In the genomic region with DNA sequence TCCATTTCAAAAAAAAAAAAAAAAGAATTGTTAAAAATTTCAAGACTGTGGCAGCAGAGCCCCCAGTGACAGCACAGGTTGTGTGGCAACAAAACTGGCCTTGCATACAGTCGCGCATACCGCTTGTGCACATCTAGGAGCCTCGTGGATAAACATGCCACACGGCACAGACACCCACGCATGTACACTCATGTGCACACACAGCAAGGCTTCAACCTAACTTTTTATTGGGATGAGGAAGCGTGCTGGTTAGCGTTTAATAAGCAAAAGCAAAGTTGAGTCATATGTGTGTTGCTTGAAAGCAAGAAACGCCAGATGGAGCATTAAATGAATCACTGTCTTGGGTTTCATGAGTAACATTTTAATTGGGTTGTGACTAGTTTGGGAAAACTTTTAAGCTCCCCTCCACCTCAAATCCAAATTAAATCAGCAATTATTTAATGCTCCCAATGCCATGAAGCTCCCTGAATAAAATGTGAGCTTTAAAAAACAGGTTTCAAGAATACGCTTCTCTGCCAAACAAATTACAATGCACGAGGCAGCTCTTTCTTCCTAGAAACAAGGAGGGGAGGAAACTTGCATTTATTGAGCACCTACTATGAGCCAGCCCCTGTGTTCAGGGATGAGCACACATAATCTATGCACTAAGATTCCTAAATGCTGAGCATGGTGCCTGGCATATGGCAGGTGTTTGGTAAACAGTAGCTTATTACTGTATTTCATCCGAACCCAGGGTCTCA, we compare ENCODE assay signal across 9 cellular contexts. TPM values are rescaled to one million over a fixed set of nuclear protein-coding genes. Genes with fewer than 3 reads are reported as not detected.
DNase-seq lines count a peak whose midpoint lies in the region; ATAC-seq and TF ChIP-seq lines count a peak whose summit lies in the region.
"Had no signal": no experiment of that assay in that cellular context is flagged by ENCODE, and none has a peak within 500 bp of the region (broad histone marks: within the 10 kb centered on the region; RNA-seq: fewer than 3 reads in every experiment).

No MANE protein-coding gene starts in this region.

- peak overlapping the region; percentile 89; the same call in 1 of the 2 replicates for H3K23ac ChIP-seq in IMR-90 (ENCODE audit: low read depth, low read length)

- H3K27me3 ChIP-seq in IMR-90 (ENCODE audit: control insufficient read depth, insufficient read depth, low read length) = no peaks in the 10 kb centered on the region
- H3K27me3 ChIP-seq in muscle layer of duodenum (ENCODE audit: low read depth, low read length) = no peaks in the 10 kb centered on the region
- peaks cover 20% of the 10 kb centered on the region for H3K27me3 ChIP-seq in CD4-positive, alpha-beta memory T cell (ENCODE audit: insufficient read depth, low read length)

- WGBS in IMR-90 (ENCODE audit: extremely low coverage in 2 of 2, insufficient read length in 1 of 2), 2 experiments = 20% methylated on average over 1 of the region's 12 CpGs; no CpG with 5 or more reads in 1 of the 2 experiments

- H4K91ac ChIP-seq in IMR-90 (ENCODE audit: insufficient read depth, low read depth, low read length) = peak overlapping the region; percentile 96

- peak overlapping the region; percentile 94 for H2BK5ac ChIP-seq in IMR-90 (ENCODE audit: low read depth, low read length, poor library complexity, severe bottlenecking)

- H3K9me1 ChIP-seq in IMR-90 (ENCODE audit: insufficient read depth, low read length) = peaks cover 31% of the 10 kb centered on the region

- DNase-seq in AG08395 (ENCODE audit: low spot score) = peak; percentile 80
- DNase-seq in IMR-90 = peak; percentile 99
- peak; percentile 29 for DNase-seq in chondrocyte (ENCODE audit: low spot score)
- DNase-seq in CD4-positive, alpha-beta memory T cell = no peak
- DNase-seq in G401 (ENCODE audit: low spot score) = no peak
- DNase-seq in glutamatergic neuron = no peak
- DNase-seq: DMS79 had no signal

- H3K79me1 ChIP-seq in IMR-90 (ENCODE audit: low read depth in 1 of 2, low read length in 2 of 2) = peaks cover 0 to 16% of the 10 kb centered on the region in 2 experiments; a peak in 2 of 4 replicates

- H3K4me1 Mint-ChIP-seq in chondrocyte (ENCODE audit: low read depth) = peaks cover 68% of the 10 kb centered on the region
- H3K4me1 Mint-ChIP-seq in CD4-positive, alpha-beta memory T cell = peaks cover 4 to 10% (median 5%) of the 10 kb centered on the region in 4 donors
- H3K4me1 Mint-ChIP-seq in glutamatergic neuron (ENCODE audit: low read depth, unreplicated experiment) = peaks cover 11% of the 10 kb centered on the region

- H2AK5ac ChIP-seq in IMR-90 (ENCODE audit: low read depth, low read length) = peak overlapping the region; percentile 96

- TF ChIP-seq POLR2A in IMR-90 (IDR thresholded peaks at IDR 0.05; ENCODE audit: low read depth, low read length) = no peak; the same call in 1 of the 2 replicates

- no peaks in the 10 kb centered on the region for H3K9me3 ChIP-seq in IMR-90 (ENCODE audit: control insufficient read depth, insufficient read depth, low read length)
- no peaks in the 10 kb centered on the region for H3K9me3 ChIP-seq in muscle layer of duodenum (ENCODE audit: control insufficient read depth in 1 of 2, low read length in 2 of 2)
- H3K9me3 ChIP-seq in CD4-positive, alpha-beta memory T cell (ENCODE audit: control insufficient read depth in 1 of 2, low read length in 2 of 2) = no peaks in the 10 kb centered on the region

- POLR2A ChIA-PET in IMR-90 (lab: Charles Lee; ENCODE audit: unreplicated experiment) = interaction anchor here (0.9 kb wide), 1 partner anchor 12 kb away, joined by 3 read pairs; no protein-coding TSS in a partner anchor
- POLR2A ChIA-PET in CD4-positive, alpha-beta memory T cell (lab: Charles Lee; ENCODE audit: partially characterized antibody) = no interaction called here

- TF ChIP-seq CTCF in IMR-90 (conservative IDR thresholded peaks at IDR 0.05; ENCODE audit: low read depth, low read length) = no peak
- TF ChIP-seq CTCF in chondrocyte (IDR thresholded peaks at IDR 0.05) = peak; percentile 21
- no peak for TF ChIP-seq CTCF in glutamatergic neuron (IDR thresholded peaks at IDR 0.05; ENCODE audit: partially characterized antibody, unreplicated experiment)

- H4K20me1 ChIP-seq in IMR-90 (ENCODE audit: insufficient read depth, low read length) = peaks cover 4% of the 10 kb centered on the region; the same call in 1 of the 2 replicates

- H2AK9ac ChIP-seq in IMR-90 (replicated peaks; ENCODE audit: low read depth, low read length, poor library complexity) = peak overlapping the region; percentile 8

- H3K27ac Mint-ChIP-seq in chondrocyte (ENCODE audit: unreplicated experiment) (peak overlapping the region; percentile 76), glutamatergic neuron (ENCODE audit: unreplicated experiment) (no peak overlapping the region)
- H3K27ac Mint-ChIP-seq in CD4-positive, alpha-beta memory T cell = no peak overlapping the region

- no peak overlapping the region for H3K4me3 ChIP-seq in IMR-90 (ENCODE audit: insufficient read depth, low read depth, low read length)
- H3K4me3 ChIP-seq in muscle layer of duodenum (ENCODE audit: low read depth in 1 of 2, low read length in 2 of 2) = no peak overlapping the region
- H3K4me3 ChIP-seq in CD4-positive, alpha-beta memory T cell (ENCODE audit: low read length in 2 of 2) = no peak overlapping the region

- peak overlapping the region; percentile 22; the same call in 1 of the 2 replicates for H3K9ac ChIP-seq in IMR-90 (ENCODE audit: low read depth, low read length)

- dilution Hi-C loops in IMR-90 (cut with HindIII; ENCODE audit: low sequenced_read_pairs, unreplicated experiment) = no loop called here

- TF ChIP-seq RAD21 in IMR-90 (IDR thresholded peaks at IDR 0.05; ENCODE audit: low read length) = no peak

- CTCF ChIA-PET in IMR-90 (lab: Yijun Ruan, JAX) = interaction anchor here (0.9 kb wide), 1 partner anchor 154 kb away, joined by 3 read pairs; a partner anchor contains a TSS
- CTCF ChIA-PET in CD4-positive, alpha-beta memory T cell (lab: Charles Lee; ENCODE audit: partially characterized antibody) = no interaction called here

- H3K18ac ChIP-seq in IMR-90 (ENCODE audit: low read depth, low read length) = peak overlapping the region; percentile 81

- no TSS peak for BruUV-seq in IMR-90 (replicated peaks; lab: Mats Ljungman, UMichigan)

- peak overlapping the region; percentile 91 for H2BK20ac ChIP-seq in IMR-90 (ENCODE audit: low read depth, low read length)

- H3K27ac ChIP-seq in IMR-90 (ENCODE audit: insufficient read depth, low read length) (peak overlapping the region; percentile 88), muscle layer of duodenum (ENCODE audit: low read length) (peak overlapping the region; percentile 64)
- H3K27ac ChIP-seq in CD4-positive, alpha-beta memory T cell (ENCODE audit: low read depth, low read length) = no peak overlapping the region

- peaks cover 57% of the 10 kb centered on the region for H3K4me1 ChIP-seq in IMR-90 (ENCODE audit: control insufficient read depth, insufficient read depth, low read length)
- peaks cover 13 to 49% of the 10 kb centered on the region in 2 donors for H3K4me1 ChIP-seq in muscle layer of duodenum (ENCODE audit: control insufficient read depth in 1 of 2, insufficient read depth in 2 of 2, low read length in 2 of 2)
- no peaks in the 10 kb centered on the region for H3K4me1 ChIP-seq in CD4-positive, alpha-beta memory T cell (ENCODE audit: insufficient read depth, low read length)

- no peaks in the 10 kb centered on the region for H3K36me3 ChIP-seq in IMR-90 (ENCODE audit: control insufficient read depth, insufficient read depth, low read length)
- H3K36me3 ChIP-seq in muscle layer of duodenum (ENCODE audit: control insufficient read depth in 1 of 2, insufficient read depth in 2 of 2, low read length in 2 of 2) = no peaks in the 10 kb centered on the region
- no peaks in the 10 kb centered on the region for H3K36me3 ChIP-seq in CD4-positive, alpha-beta memory T cell (ENCODE audit: insufficient read depth, low read length)

- H3K4ac ChIP-seq in IMR-90 (ENCODE audit: low read depth, low read length) = peak overlapping the region; percentile 96

- H2BK120ac ChIP-seq in IMR-90 (ENCODE audit: low read depth, low read length) = peak overlapping the region; percentile 99

- H3K4me3 Mint-ChIP-seq in chondrocyte (ENCODE audit: unreplicated experiment) (no peak overlapping the region), glutamatergic neuron (ENCODE audit: unreplicated experiment) (no peak overlapping the region)
- no peak overlapping the region for H3K4me3 Mint-ChIP-seq in CD4-positive, alpha-beta memory T cell

- H3K27me3 Mint-ChIP-seq in chondrocyte (ENCODE audit: low read depth) = no peaks in the 10 kb centered on the region
- peaks cover 18 to 26% of the 10 kb centered on the region in 2 donors for H3K27me3 Mint-ChIP-seq in CD4-positive, alpha-beta memory T cell
- peaks cover 4% of the 10 kb centered on the region for H3K27me3 Mint-ChIP-seq in glutamatergic neuron (ENCODE audit: unreplicated experiment)

- in situ Hi-C loops in IMR-90 (cut with MboI; ENCODE audit: low sequenced_read_pairs) (no loop called here), G401 (cut with HindIII; ENCODE audit: low sequenced_read_pairs) (no loop called here)

- peak overlapping the region; percentile 95 for H3K14ac ChIP-seq in IMR-90 (replicated peaks; ENCODE audit: low read depth, low read length)

- H3K36me3 Mint-ChIP-seq in chondrocyte (ENCODE audit: low read depth) = no peaks in the 10 kb centered on the region
- no peaks in the 10 kb centered on the region for H3K36me3 Mint-ChIP-seq in CD4-positive, alpha-beta memory T cell
- H3K36me3 Mint-ChIP-seq in glutamatergic neuron (ENCODE audit: unreplicated experiment) = no peaks in the 10 kb centered on the region

- peak overlapping the region; percentile 86 to 89 for H4K8ac ChIP-seq in IMR-90 (ENCODE audit: low read depth in 2 of 2, low read length in 2 of 2)

- H4K5ac ChIP-seq in IMR-90 (ENCODE audit: low read depth, low read length) = peak overlapping the region; percentile 82

- peak overlapping the region; percentile 89 for H2BK15ac ChIP-seq in IMR-90 (ENCODE audit: low read depth, low read length)

- H3K56ac ChIP-seq in IMR-90 (ENCODE audit: extremely low read depth, insufficient read depth, low read length) = peak overlapping the region; percentile 78

- H3K9me3 Mint-ChIP-seq in chondrocyte (ENCODE audit: low read depth) (no peaks in the 10 kb centered on the region), glutamatergic neuron (ENCODE audit: unreplicated experiment) (peaks cover 2% of the 10 kb centered on the region)
- no peaks in the 10 kb centered on the region for H3K9me3 Mint-ChIP-seq in CD4-positive, alpha-beta memory T cell

- peak overlapping the region; percentile 31; the same call in 1 of the 2 replicates for H3K4me2 ChIP-seq in IMR-90 (ENCODE audit: low read depth, low read length)

- peak overlapping the region; percentile 77 for H2AFZ ChIP-seq in IMR-90 (replicated peaks; ENCODE audit: low read length, poor library complexity)

- intact Hi-C loops in IMR-90 (cut with micrococcal nuclease) = loop anchor here (2.0 kb wide), 1 partner anchor 37 kb away; no protein-coding TSS in a partner anchor
- intact Hi-C loops in CD4-positive, alpha-beta memory T cell (cut with micrococcal nuclease) = no loop called here

- peak; percentile 4; the same call in 1 of the 2 replicates for ATAC-seq in IMR-90 (ENCODE audit: low read depth)
- no peak for ATAC-seq in GM21825 (IDR thresholded peaks at IDR 0.05; ENCODE audit: unreplicated experiment)

RNA-seq across cellular contexts. Expression of a gene that starts 35.7 kb away (rescaled TPM):
- total RNA-seq in IMR-90 (2012; rRNA removed) (34.4 and 42.3 TPM in 2 replicates), chondrocyte (36.4 to 61.0 TPM (median 39.6 TPM) in 3 replicates), glutamatergic neuron (ENCODE audit: unreplicated experiment) (73.6 TPM)
- 11.6 and 14.0 TPM in 2 replicates for polyA plus RNA-seq in IMR-90 (2012; rRNA removed)
- 10.6 and 11.1 TPM in 2 replicates for polyA plus RNA-seq in IMR-90 (2012; cell fraction: cytosol; rRNA removed)
- polyA plus RNA-seq in IMR-90 (2012; cell fraction: nucleus; rRNA removed; ENCODE audit: low replicate concordance) = 9.4 and 14.7 TPM in 2 replicates
- under 1 TPM; 0.22 to 0.23 TPM for total RNA-seq in CD4-positive, alpha-beta memory T cell
- not detected for polyA plus RNA-seq in CD4-positive, alpha-beta memory T cell
- total RNA-seq in G401 (2014; rRNA removed; shearing (Covaris generic)) = 19.2 and 23.5 TPM in 2 replicates

Comparison
In these comparisons a context has a peak if more than half of its experiments do, and no peak if none do; other contexts are left out.
1. DNase-seq: peak in AG08395 (single experiment), IMR-90 (single experiment) and chondrocyte (single experiment); none in CD4-positive, alpha-beta memory T cell (0 of 5), G401 (single experiment) and glutamatergic neuron (single experiment).
2. RNA of a gene that starts 35.7 kb away (total RNA-seq): 73.6 TPM in glutamatergic neuron (single experiment), 34.4 to 42.3 TPM in IMR-90, 36.4 to 61.0 TPM in chondrocyte and 19.2 to 23.5 TPM in G401; 0.22 to 0.23 TPM in CD4-positive, alpha-beta memory T cell; every median in the first group is over 10 times any median in the second.